ENCODE assay signal across 27 cellular contexts in genomic region chr3:69511361-69511760, GRCh38.
"Had no signal": no experiment of that assay in that cellular context is flagged by ENCODE, and none has a peak within 500 bp of the region (broad histone marks: within the 10 kb centered on the region; RNA-seq: fewer than 3 reads in every experiment).

No MANE protein-coding gene starts in this region.

- H3K9me3 ChIP-seq: ovary, uterus had no signal

- H3K27me3 ChIP-seq: dorsolateral prefrontal cortex, gastroesophageal sphincter, heart right ventricle, ovary, suprapubic skin, transverse colon, upper lobe of right lung, uterus had no signal

- FAIRE-seq: colon, islet of Langerhans, small intestine had no signal

- H3K4me3 ChIP-seq: dorsolateral prefrontal cortex, gastroesophageal sphincter, heart right ventricle, lower lobe of right lung, ovary, psoas muscle, suprapubic skin, transverse colon, upper lobe of right lung, uterus had no signal

- H3K27ac ChIP-seq: dorsolateral prefrontal cortex, gastroesophageal sphincter, lower lobe of right lung, ovary, psoas muscle, suprapubic skin, transverse colon, upper lobe of right lung, uterus had no signal

- DNase-seq: dorsolateral prefrontal cortex; effector CD4-positive, alpha-beta T cell; endodermal cell; foreskin fibroblast; heart right ventricle; hippocampal formation; kidney glomerular epithelial cell; left colon; left ventricle myocardium superior; lower lobe of right lung; natural killer cell; occipital lobe; ovary; posterior cingulate gyrus; psoas muscle; right cardiac atrium; small intestine; stimulated activated CD4-positive, alpha-beta T cell treated with anti-CD3 and anti-CD28 coated beads, Interleukin-15, amount 100 ng/mL, for 24 hours; stimulated activated CD4-positive, alpha-beta T cell treated with anti-CD3 and anti-CD28 coated beads, Interleukin-2, amount 100 ng/mL, for 48 hours; stimulated activated naive B cell treated with anti-CD40 and anti-IgM and Interleukin-4, amounts not matched to agents 10 μg/mL and 1 μg/mL and 100 μg/mL, for 72 hours; transverse colon; upper lobe of right lung; uterus had no signal

- H3K4me1 ChIP-seq: psoas muscle, transverse colon, uterus had no signal

- ATAC-seq: gastroesophageal sphincter; left colon; lower lobe of right lung; natural killer cell; psoas muscle; stimulated activated naive B cell treated with anti-CD40 and anti-IgM and Interleukin-4, amounts not matched to agents 10 μg/mL and 1 μg/mL and 100 μg/mL, for 72 hours; upper lobe of right lung had no signal

- H3K36me3 ChIP-seq: gastroesophageal sphincter, heart right ventricle, lower lobe of right lung, ovary, suprapubic skin, transverse colon, upper lobe of right lung had no signal
